8 cellular contexts compared by ENCODE assay signal in the genomic region with DNA sequence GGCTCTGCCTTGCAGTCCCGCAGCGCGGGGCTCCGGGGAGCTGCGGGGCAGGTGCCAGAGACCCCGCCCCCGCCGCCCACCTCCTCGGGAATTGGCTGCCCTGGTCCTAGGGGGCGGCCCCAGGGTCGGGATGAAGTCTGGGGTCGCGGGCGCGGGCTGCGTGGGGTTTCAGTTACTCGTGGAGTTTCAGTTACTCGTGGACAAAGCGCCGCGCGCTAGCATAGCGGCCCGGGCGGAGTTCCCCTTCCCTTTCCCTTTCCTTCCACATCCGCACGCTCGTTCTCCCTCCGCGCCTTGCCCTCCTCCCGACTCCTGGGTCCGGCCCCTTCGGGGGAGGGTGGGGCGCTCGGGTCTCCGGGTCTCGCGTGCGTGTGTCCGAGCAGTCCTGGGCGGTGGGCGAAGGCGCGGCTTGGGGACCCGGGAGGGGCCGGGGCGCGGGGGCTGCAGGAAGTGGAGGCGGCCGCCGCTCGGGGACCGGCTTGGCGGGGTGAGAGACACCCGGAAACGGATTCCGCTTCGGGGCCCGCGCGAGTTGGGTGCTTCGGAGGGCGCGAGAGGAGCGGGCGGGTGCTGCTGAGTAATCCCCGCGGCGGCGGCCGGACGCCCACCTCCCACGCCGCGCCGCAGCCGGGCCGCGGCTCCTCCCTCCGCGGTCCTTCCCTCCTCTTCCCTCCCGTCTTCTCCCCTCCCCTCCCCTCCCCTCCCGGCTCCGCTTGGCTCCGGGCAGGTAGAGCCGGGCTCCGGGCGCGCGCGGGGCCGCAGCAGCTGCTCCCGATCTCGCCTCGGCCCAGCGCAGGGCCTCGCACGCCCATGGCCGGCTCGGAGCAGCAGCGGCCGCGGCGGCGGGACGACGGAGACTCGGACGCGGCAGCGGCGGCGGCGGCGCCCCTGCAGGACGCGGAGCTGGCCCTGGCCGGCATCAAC. TPM values are rescaled to one million over a fixed set of nuclear protein-coding genes. Genes with fewer than 3 reads are reported as not detected.
DNase-seq lines count a peak whose midpoint lies in the region; ATAC-seq and TF ChIP-seq lines count a peak whose summit lies in the region.

A gene (plus strand): TSS at position 693 of the 924 bp plus-strand sequence. CDS start 118 bp downstream, at position 811.

- no peaks in the 10 kb centered on the region for H4K20me1 ChIP-seq in Karpas-422 (ENCODE audit: insufficient read depth, low read depth, low read length)

- H3K9ac ChIP-seq in Karpas-422 (ENCODE audit: low read length) (peak within 1 kb of the TSS; percentile 57), adipocyte (ENCODE audit: low read length) (peak within 1 kb of the TSS; percentile 96), rectal smooth muscle tissue (ENCODE audit: low read length) (peak within 1 kb of the TSS; percentile 38)

- ATAC-seq in GM21528 (IDR thresholded peaks at IDR 0.05; ENCODE audit: low FRiP score, unreplicated experiment): peak; percentile 40
- peak; percentile 88 for ATAC-seq in left ventricle myocardium superior

- H3K4me1 ChIP-seq in Karpas-422 (ENCODE audit: low read length): peaks cover 15% of the 10 kb centered on the region
- H3K4me1 ChIP-seq in adipocyte (ENCODE audit: control insufficient read depth, insufficient read depth, low read length): peaks cover 47% of the 10 kb centered on the region
- H3K4me1 ChIP-seq in rectal smooth muscle tissue (ENCODE audit: control insufficient read depth, insufficient read depth, low read length): no peaks in the 10 kb centered on the region
- peaks cover 0 to 10% of the 10 kb centered on the region in 2 donors for H3K4me1 ChIP-seq in uterus

- peak within 1 kb of the TSS; percentile 81 for H3K4me2 ChIP-seq in Karpas-422 (ENCODE audit: low read depth, low read length, poor library complexity, severe bottlenecking)

- no peaks in the 10 kb centered on the region for H3K36me3 ChIP-seq in Karpas-422 (ENCODE audit: insufficient read depth, low read length)
- H3K36me3 ChIP-seq in adipocyte (ENCODE audit: control insufficient read depth, insufficient read depth, low read length, severe bottlenecking): peaks cover 8% of the 10 kb centered on the region
- no peaks in the 10 kb centered on the region for H3K36me3 ChIP-seq in rectal smooth muscle tissue (ENCODE audit: control insufficient read depth, insufficient read depth, low read length)
- H3K36me3 ChIP-seq in uterus: no peaks in the 10 kb centered on the region

- peak in 1 of 2 donors; percentile 53 for TF ChIP-seq POLR2A in uterus (IDR thresholded peaks at IDR 0.05)

- in situ Hi-C loops in Caki2 (cut with HindIII; ENCODE audit: low pct_unique_long_range_greater_than_20kb, low sequenced_read_pairs): no loop called here

- no peaks in the 10 kb centered on the region for H3K9me3 ChIP-seq in Karpas-422 (ENCODE audit: low read length)
- no peaks in the 10 kb centered on the region for H3K9me3 ChIP-seq in adipocyte (ENCODE audit: control insufficient read depth, low read length)
- H3K9me3 ChIP-seq in uterus: no peaks in the 10 kb centered on the region

- H3K27ac ChIP-seq in Karpas-422 (ENCODE audit: low read length): no peak within 1 kb of the TSS
- peak within 1 kb of the TSS; percentile 56 for H3K27ac ChIP-seq in rectal smooth muscle tissue (ENCODE audit: low read depth, low read length)
- peak within 1 kb of the TSS; percentile 92 to 99 for H3K27ac ChIP-seq in uterus

- intact Hi-C loops in left ventricle myocardium superior (cut with micrococcal nuclease) (loop anchor here (10.0 kb wide), 1 partner anchor 100 kb away; no protein-coding TSS in a partner anchor), uterus (cut with DNase I; ENCODE audit: low total_unique reads) (no loop called here)

- no peak for TF ChIP-seq CTCF in uterus (IDR thresholded peaks at IDR 0.05)

- peak within 1 kb of the TSS; percentile 87 for H2AFZ ChIP-seq in Karpas-422 (ENCODE audit: low read length)

- H3K27me3 ChIP-seq in Karpas-422 (ENCODE audit: low read length): 0 out of 2 replicates have a peak, but pooled peaks cover 4% of the 10 kb centered on the region
- H3K27me3 ChIP-seq in adipocyte (replicated peaks; ENCODE audit: control insufficient read depth, insufficient read depth, low read length): no peaks in the 10 kb centered on the region
- H3K27me3 ChIP-seq in rectal smooth muscle tissue (ENCODE audit: control insufficient read depth, insufficient read depth, low read length): no peaks in the 10 kb centered on the region
- H3K27me3 ChIP-seq in uterus: no peaks in the 10 kb centered on the region

- no peaks in the 10 kb centered on the region for H3K9me2 ChIP-seq in Karpas-422 (replicated peaks; ENCODE audit: insufficient read depth, low read length)

- DNase-seq in Caki2 (ENCODE audit: low read depth): peak; percentile 60
- peak; percentile 65 for DNase-seq in Karpas-422
- DNase-seq in T follicular helper cell (ENCODE audit: low read depth): peak; percentile 66
- peak; percentile 89 for DNase-seq in adipocyte (ENCODE audit: low read depth)
- peak; percentile 80 for DNase-seq in left ventricle myocardium superior
- peak; percentile 78 to 81 for DNase-seq in uterus

- H3K4me3 ChIP-seq in Karpas-422 (ENCODE audit: low read length) (peak within 1 kb of the TSS; percentile 64), adipocyte (ENCODE audit: low read length) (peak within 1 kb of the TSS; percentile 87), rectal smooth muscle tissue (ENCODE audit: low read length) (peak within 1 kb of the TSS; percentile 85), uterus (peak within 1 kb of the TSS; percentile 74 to 91)

- no peaks in the 10 kb centered on the region for H3K79me2 ChIP-seq in Karpas-422 (ENCODE audit: low read length)

RNA-seq across cellular contexts. Expression of the gene that starts here (rescaled TPM):
- total RNA-seq in Caki2 (2014; rRNA removed; shearing (Covaris generic); ENCODE audit: low replicate concordance): 2.7 and 9.8 TPM in 2 replicates
- total RNA-seq in Karpas-422 (2014; rRNA removed; shearing (Covaris generic); ENCODE audit: low replicate concordance): 0.07 TPM in 1 of 2 replicates, not detected in the other
- total RNA-seq in left ventricle myocardium superior: 4.1 TPM
- total RNA-seq in uterus: 10 to 100 TPM; 25.6 to 50.6 (median 33.5) TPM

Comparison
In these comparisons a context has a peak if more than half of its experiments do, and no peak if none do; other contexts are left out.
1. Peak in DNase-seq, H3K4me3 ChIP-seq, H3K9ac ChIP-seq and H3K4me2 ChIP-seq in Karpas-422; RNA of the gene not detected or under 1 TPM.
2. H3K9ac ChIP-seq: peak in every context shown above with its lines; median percentile 96 in adipocyte; 57 in Karpas-422; 38 in rectal smooth muscle tissue.